In the genomic region with DNA sequence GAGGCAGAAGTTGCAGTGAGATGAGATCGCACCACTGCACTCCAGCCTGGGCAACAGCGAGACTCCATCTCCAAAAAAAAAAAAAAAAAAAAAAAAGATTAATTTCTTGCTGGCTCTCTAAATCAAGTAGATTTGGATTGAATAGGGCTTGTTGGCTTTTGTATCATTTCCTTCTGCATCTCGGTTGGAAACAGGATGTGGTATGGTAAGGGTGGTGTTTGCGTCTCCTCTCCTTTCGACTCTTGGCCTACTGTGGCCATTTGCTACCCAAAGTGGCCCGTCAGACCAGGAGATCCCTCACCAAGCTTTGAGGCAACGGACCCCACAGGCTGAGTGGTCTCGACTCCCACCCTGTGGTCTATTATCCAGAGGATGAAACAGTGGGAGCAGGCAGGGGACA, we compare ENCODE assay signal across 17 cellular contexts.
"Had no signal": no experiment of that assay in that cellular context is flagged by ENCODE, and none has a peak within 500 bp of the region (broad histone marks: within the 10 kb centered on the region; RNA-seq: fewer than 3 reads in every experiment).

No MANE protein-coding gene starts in this region.

- H3K27ac ChIP-seq: body of pancreas, cardiac muscle cell, stomach, suprapubic skin, tibial nerve had no signal

- H3K4me1 ChIP-seq: body of pancreas, tibial nerve had no signal

- H3K36me3 ChIP-seq: cardiac muscle cell, stomach, suprapubic skin, tibial nerve had no signal

- H3K4me3 ChIP-seq: body of pancreas, cardiac muscle cell, stomach, suprapubic skin, tibial nerve had no signal

- H3K27me3 ChIP-seq: body of pancreas, cardiac muscle cell, stomach, suprapubic skin had no signal

- DNase-seq: activated B cell treated with CpG ODN at 0.5 μM for 24 hours; activated CD4-positive, alpha-beta T cell treated with anti-CD3 and anti-CD28 coated beads for 4 hours; activated CD4-positive, alpha-beta T cell treated with anti-CD3 and anti-CD28 coated beads, Interleukin-2, amount 50 U/mL, for 48 hours; activated effector memory CD4-positive, alpha-beta T cell treated with Interleukin-2 at 50 U/mL for 16 hours; activated naive CD4-positive, alpha-beta T cell treated with anti-CD3 and anti-CD28 coated beads for 36 hours; activated T-cell treated with anti-CD3 and anti-CD28 coated beads, Interleukin-2, amount 50 U/mL, for 72 hours; anterior cingulate cortex; body of pancreas; left colon; naive B cell; occipital lobe; small intestine; stimulated activated CD4-positive, alpha-beta T cell treated with anti-CD3 and anti-CD28 coated beads, Interleukin-2, amount 100 ng/mL, for 24 hours; stomach had no signal

- H3K9me3 ChIP-seq: body of pancreas, stomach, suprapubic skin, tibial nerve had no signal
